In genomic region chr13:70391678-70392077, GRCh38 we compare ENCODE assay signal across 20 cellular contexts.
DNase-seq lines count a peak whose midpoint lies in the region; ATAC-seq, FAIRE-seq and TF ChIP-seq lines count a peak whose summit lies in the region.
"Had no signal": no experiment of that assay in that cellular context is flagged by ENCODE, and none has a peak within 500 bp of the region (broad histone marks: within the 10 kb centered on the region; RNA-seq: fewer than 3 reads in every experiment).

No MANE protein-coding gene starts in this region.

- H3K9ac ChIP-seq in HepG2 (ENCODE audit: insufficient read depth, low read depth, low read length), result 0 out of 2 replicates have a peak overlapping the region, but pooled peaks have one; percentile 8

- no peaks in the 10 kb centered on the region for H4K20me1 ChIP-seq in HepG2 (ENCODE audit: insufficient read depth, low read length)

- no peak overlapping the region for H3K4me2 ChIP-seq in HepG2 (ENCODE audit: low read depth, low read length)

- no peak overlapping the region for H2AFZ ChIP-seq in HepG2 (ENCODE audit: low read length)

- H3K36me3 ChIP-seq in HepG2 (replicated peaks in 1 of 2; ENCODE audit: control insufficient read depth in 1 of 2, insufficient read depth in 2 of 2, low read length in 2 of 2) (no peaks in the 10 kb centered on the region), ascending aorta (no peaks in the 10 kb centered on the region)
- H3K36me3 ChIP-seq: tibial artery had no signal

- H3K4me1 ChIP-seq in HepG2 (ENCODE audit: insufficient read depth, low read length), result peaks cover 8% of the 10 kb centered on the region; the same call in 1 of the 2 replicates
- H3K4me1 ChIP-seq in ascending aorta, result no peaks in the 10 kb centered on the region
- H3K4me1 ChIP-seq: tibial artery had no signal

- TF ChIP-seq CTCF in HepG2 (CRISPR knock-in tag; IDR thresholded peaks at IDR 0.05) (no peak), ascending aorta (IDR thresholded peaks at IDR 0.05) (no peak)

- DNase-seq in DMS53 treated with DMSO at 0.1 percent for 48 hours (lab: John Stamatoyannopoulos, UW; ENCODE audit: unreplicated experiment) (peak; percentile 43), NCI-H146 (lab: John Stamatoyannopoulos, UW) (peak; percentile 97), NCI-H774 (lab: John Stamatoyannopoulos, UW) (peak; percentile 66), HepG2 (ENCODE audit: low spot score) (peak; percentile 14), ascending aorta (ENCODE audit: low spot score in 2 of 2) (no peak), T-helper 1 cell (no peak)
- DNase-seq in stimulated activated naive CD4-positive, alpha-beta T cell treated with Interleukin-2 at 50 U/mL for 16 hours (lab: John Stamatoyannopoulos, UW), result no peak
- DNase-seq: activated CD4-positive, alpha-beta T cell treated with anti-CD3 and anti-CD28 coated beads, Interleukin-2, amount 10 ng/mL, durations not matched to agents 7 days and 5 days; activated T-cell treated with anti-CD3 and anti-CD28 coated beads, Interleukin-2, amount 50 U/mL, for 72 hours; foreskin melanocyte; mammary epithelial cell; nephron progenitor cell; NK-92 treated with Interleukin-12 subunit alpha and Interleukin-12 subunit beta, amount 100 ng/mL, for 24 hours; retina; Right ventricle myocardium superior; stimulated activated CD4-positive, alpha-beta T cell treated with anti-CD3 and anti-CD28 coated beads, Interleukin-1b, Interleukin-23, amount 100 ng/mL, for 48 hours; tibial artery had no signal

- H3K79me2 ChIP-seq in HepG2 (ENCODE audit: insufficient read depth, low read length), result no peaks in the 10 kb centered on the region

- no TSS peak for BruUV-seq in HepG2 (replicated peaks; lab: Mats Ljungman, UMichigan)

- no peak for TF ChIP-seq EP300 in HepG2 (IDR thresholded peaks at IDR 0.05; ENCODE audit: low read depth in 2 of 2, low read length in 2 of 2)
- no peak for TF ChIP-seq EP300 in HepG2 (CRISPR knock-in tag; IDR thresholded peaks at IDR 0.05; ENCODE audit: borderline replicate concordance)

- H3K9me3 ChIP-seq in HepG2 (ENCODE audit: low read length), result no peaks in the 10 kb centered on the region
- H3K9me3 ChIP-seq in ascending aorta, result no peaks in the 10 kb centered on the region
- H3K9me3 ChIP-seq: tibial artery had no signal

- 6% methylated on average over 3 of the region's 3 CpGs for WGBS in HepG2 (ENCODE audit: low lambda C conversion rate)

- H3K4me3 ChIP-seq in HepG2 (replicated peaks in 1 of 3; ENCODE audit: insufficient read depth in 1 of 3, low read depth in 2 of 3, low read length in 3 of 3) (no peak overlapping the region), ascending aorta (no peak overlapping the region)
- H3K4me3 ChIP-seq: tibial artery had no signal

- H3K27ac ChIP-seq in HepG2 (ENCODE audit: extremely low read length, insufficient read depth, low read length) (no peak overlapping the region), ascending aorta (no peak overlapping the region)
- H3K27ac ChIP-seq: tibial artery had no signal

- POLR2A ChIA-PET in HepG2 (lab: Yijun Ruan, JAX), result no interaction called here

- intact Hi-C loops in HepG2 (cut with micrococcal nuclease; ENCODE audit: unreplicated experiment), result no loop called here
- intact Hi-C loops in ascending aorta (cut with DNase I), result no loop called here

- CTCF ChIA-PET in HepG2 (lab: Yijun Ruan, JAX; ENCODE audit: low intra/inter-chr PET ratio, low total read pairs), result no interaction called here

- no peak for FAIRE-seq in HepG2 (lab: Jason Lieb, UNC)
- FAIRE-seq: endothelial cell of umbilical vein, GM18507 had no signal

- H3K27me3 ChIP-seq in HepG2 (ENCODE audit: control insufficient read depth in 1 of 2, insufficient read depth in 2 of 2, low read length in 2 of 2), result no peaks in the 10 kb centered on the region
- no peaks in the 10 kb centered on the region for H3K27me3 ChIP-seq in ascending aorta
- H3K27me3 ChIP-seq: tibial artery had no signal

- no peak for TF ChIP-seq RAD21 in HepG2 (CRISPR knock-in tag; IDR thresholded peaks at IDR 0.05)

- no peak for TF ChIP-seq POLR2A in HepG2 (IDR thresholded peaks at IDR 0.05; ENCODE audit: insufficient read depth in 1 of 2, low read depth in 2 of 2, low read length in 2 of 2)

- in situ Hi-C loops in HepG2 (cut with HindIII; ENCODE audit: extremely low pct_ligation_motif_present, low pct_unique_long_range_greater_than_20kb), result no loop called here

- ATAC-seq in HepG2 (no peak; the same call in 1 of the 3 replicates), HG02798 (IDR thresholded peaks at IDR 0.05; ENCODE audit: poor library complexity, unreplicated experiment) (no peak)
- ATAC-seq: activated T-cell treated with anti-CD3 and anti-CD28 coated beads, Interleukin-2, amount 50 U/mL, for 72 hours had no signal

TF ChIP-seq in HepG2, 621 proteins besides CTCF, POLR2A, EP300 and RAD21:
- TF ChIP-seq FOXC1 (CRISPR knock-in tag; IDR thresholded peaks at IDR 0.05; ENCODE audit: borderline replicate concordance) (no peak), YEATS2 (CRISPR knock-in tag; IDR thresholded peaks at IDR 0.05; ENCODE audit: borderline replicate concordance) (no peak), ZNF558 (CRISPR knock-in tag; IDR thresholded peaks at IDR 0.05; ENCODE audit: borderline replicate concordance) (no peak), ZGPAT (CRISPR knock-in tag; IDR thresholded peaks at IDR 0.05) (no peak)

Comparison
In these comparisons a context has a peak if more than half of its experiments do, and no peak if none do; other contexts are left out.
1. DNase-seq: peak in DMS53 treated with DMSO at 0.1 percent for 48 hours (single experiment), NCI-H146 (single experiment), NCI-H774 (single experiment) and HepG2 (single experiment); none in stimulated activated naive CD4-positive, alpha-beta T cell treated with Interleukin-2 at 50 U/mL for 16 hours (single experiment), ascending aorta (0 of 2) and T-helper 1 cell (0 of 5).